In genomic region chr3:159629329-159630084, GRCh38 we compare ENCODE assay signal across 18 cellular contexts.
"Had no signal": no experiment of that assay in that cellular context is flagged by ENCODE, and none has a peak within 500 bp of the region (broad histone marks: within the 10 kb centered on the region; RNA-seq: fewer than 3 reads in every experiment).

No MANE protein-coding gene starts in this region.

- ATAC-seq: activated CD4-positive, CD25-positive, alpha-beta regulatory T cell treated with anti-CD3 and anti-CD28 coated beads, Interleukin-2, amount 50 U/mL, for 24 hours; activated CD8-positive, alpha-beta memory T cell treated with anti-CD3 and anti-CD28 coated beads, Interleukin-2, amount 10 ng/mL, durations not matched to agents 7 days and 5 days; activated naive CD4-positive, alpha-beta T cell treated with anti-CD3 and anti-CD28 coated beads, Interleukin-2, amount 50 U/mL, for 72 hours; esophagus mucosa; left lobe of liver; T-helper 17 cell had no signal

- DNase-seq: activated CD4-positive, alpha-beta T cell treated with anti-CD3 and anti-CD28 coated beads, Interleukin-2, amount 50 U/mL, for 4 hours; activated CD8-positive, alpha-beta memory T cell treated with anti-CD3 and anti-CD28 coated beads, Interleukin-2, amount 10 ng/mL, durations not matched to agents 7 days and 5 days; activated effector memory CD4-positive, alpha-beta T cell treated with anti-CD3 and anti-CD28 coated beads, Interleukin-2, amount 50 U/mL, for 16 hours; activated T-cell treated with anti-CD3 and anti-CD28 coated beads, Interleukin-2, amount 50 U/mL, for 24 hours; amniotic stem cell; brain microvascular endothelial cell; dermis blood vessel endothelial cell; endodermal cell; ovary; stimulated activated CD4-positive, alpha-beta T cell treated with anti-CD3 and anti-CD28 coated beads, Interleukin-2, amount 100 ng/mL, for 48 hours; T-helper 17 cell; testis had no signal

- FAIRE-seq: islet of Langerhans, TTC549 had no signal

- H3K4me1 ChIP-seq: testis had no signal

- H3K27ac ChIP-seq: brain microvascular endothelial cell, ovary, testis had no signal

- H3K36me3 ChIP-seq: brain microvascular endothelial cell, ovary had no signal

- H3K9me3 ChIP-seq: ovary, testis had no signal

- H3K4me3 ChIP-seq: ovary, testis had no signal

- H3K27me3 ChIP-seq: brain microvascular endothelial cell, ovary, testis had no signal
